30 cellular contexts compared by ENCODE assay signal in genomic region chr9:115276621-115277020, GRCh38.
A peak's percentile ranks its signal among the peaks of the same experiment; 100 is the strongest.
DNase-seq lines count a peak whose midpoint lies in the region; ATAC-seq and TF ChIP-seq lines count a peak whose summit lies in the region.
"Had no signal": no experiment of that assay in that cellular context is flagged by ENCODE, and none has a peak within 500 bp of the region (broad histone marks: within the 10 kb centered on the region; RNA-seq: fewer than 3 reads in every experiment).

No MANE protein-coding gene starts in this region.

- H3K4me3 ChIP-seq in astrocyte of the spinal cord (ENCODE audit: low read depth, low read length) = no peak overlapping the region
- H3K4me3 ChIP-seq: A549, lung, psoas muscle, sigmoid colon, thyroid gland, vagina had no signal

- no peak for TF ChIP-seq CTCF in astrocyte of the spinal cord (IDR thresholded peaks at IDR 0.05; ENCODE audit: low read depth, low read length)

- DNase-seq in EL (peak; percentile 72), NCI-H226 (peak; percentile 18), astrocyte of the spinal cord (ENCODE audit: low read depth, low spot score) (peak; percentile 65), kidney glomerular epithelial cell (lab: John Stamatoyannopoulos, UW) (peak; percentile 30), NCI-H2081 treated with DMSO at 0.1 percent for 48 hours (lab: John Stamatoyannopoulos, UW) (no peak), NCI-H187 treated with DMSO at 0.1 percent for 48 hours (lab: John Stamatoyannopoulos, UW) (no peak)
- DNase-seq in activated CD8-positive, alpha-beta memory T cell treated with anti-CD3 and anti-CD28 coated beads for 24 hours = no peak
- DNase-seq: activated CD4-positive, alpha-beta T cell treated with anti-CD3 and anti-CD28 coated beads for 36 hours; activated CD8-positive, alpha-beta T cell treated with anti-CD3 and anti-CD28 coated beads, Interleukin-2, amount 10 ng/mL, durations not matched to agents 7 days and 5 days; anterior cingulate cortex; CD4-positive, alpha-beta memory T cell; foreskin melanocyte; natural killer cell; NCI-H1105; NCI-H187; NCI-H526 treated with DMSO at 0.1 percent for 48 hours; NK-92 treated with Interleukin-12 subunit alpha and Interleukin-12 subunit beta, amount 100 ng/mL, for 24 hours; occipital lobe; psoas muscle; Right ventricle myocardium superior; sigmoid colon; stimulated activated CD4-positive, alpha-beta T cell treated with anti-CD3 and anti-CD28 coated beads, Interleukin-4, amount 100 ng/mL, for 24 hours; T-helper 2 cell; thyroid gland had no signal

- ATAC-seq in GM19328 (IDR thresholded peaks at IDR 0.05; ENCODE audit: unreplicated experiment) = no peak
- ATAC-seq: A549; activated CD4-positive, alpha-beta T cell treated with anti-CD3 and anti-CD28 coated beads for 36 hours; activated CD8-positive, alpha-beta T cell treated with anti-CD3 and anti-CD28 coated beads, Interleukin-2, amount 10 ng/mL, durations not matched to agents 7 days and 5 days; activated T-helper 17 cell treated with anti-CD3 and anti-CD28 coated beads, Interleukin-2, amount 50 U/mL, for 72 hours; HCT116; natural killer cell; psoas muscle had no signal

- in situ Hi-C loops in astrocyte of the spinal cord (cut with HindIII; ENCODE audit: low sequenced_read_pairs) = no loop called here

Comparison
In these comparisons a context has a peak if more than half of its experiments do, and no peak if none do; other contexts are left out.
1. DNase-seq: peak in EL (single experiment), NCI-H226 (single experiment), astrocyte of the spinal cord (single experiment) and kidney glomerular epithelial cell (single experiment); none in activated CD8-positive, alpha-beta memory T cell treated with anti-CD3 and anti-CD28 coated beads for 24 hours (single experiment), NCI-H2081 treated with DMSO at 0.1 percent for 48 hours (single experiment) and NCI-H187 treated with DMSO at 0.1 percent for 48 hours (single experiment).